Comparison of ENCODE assay signal across 1 cellular context in genomic region chr7:135748770-135749169, GRCh38.
A peak's percentile ranks its signal among the peaks of the same experiment; 100 is the strongest.
TF ChIP-seq lines count a peak whose summit lies in the region.

FAM180A (minus strand) TSS chr7:135748813; CDS start chr7:135748580, 233 bp downstream.

TF ChIP-seq in IMR-90, 13 proteins besides CTCF, POLR2A, EP300 and RAD21:
- TF ChIP-seq MAFK (IDR thresholded peaks at IDR 0.05; ENCODE audit: low read depth, low read length) (no peak), FOS (IDR thresholded peaks at IDR 0.05; ENCODE audit: low read depth, low read length) (0 out of 2 replicates have a peak, but pooled peaks have one; percentile 34), BHLHE40 (IDR thresholded peaks at IDR 0.05; ENCODE audit: low read depth, low read length) (peak; percentile 28; the same call in 1 of the 2 replicates), MXI1 (IDR thresholded peaks at IDR 0.05; ENCODE audit: borderline replicate concordance, low read depth, low read length) (no peak), SMC3 (IDR thresholded peaks at IDR 0.05; ENCODE audit: low read depth, low read length) (no peak), CEBPB (IDR thresholded peaks at IDR 0.05; ENCODE audit: low read depth, low read length) (no peak), RCOR1 (IDR thresholded peaks at IDR 0.05; ENCODE audit: insufficient replicate concordance, low read length) (no peak), CHD1 (IDR thresholded peaks at IDR 0.05; ENCODE audit: low read depth, low read length) (no peak), NFE2L2 (IDR thresholded peaks at IDR 0.05; ENCODE audit: low read depth, low read length) (no peak), RFX5 (IDR thresholded peaks at IDR 0.05; ENCODE audit: low read depth, low read length) (no peak), MAZ (IDR thresholded peaks at IDR 0.05; ENCODE audit: borderline replicate concordance, low read depth, low read length) (no peak)
- TF ChIP-seq, protein P1, sequence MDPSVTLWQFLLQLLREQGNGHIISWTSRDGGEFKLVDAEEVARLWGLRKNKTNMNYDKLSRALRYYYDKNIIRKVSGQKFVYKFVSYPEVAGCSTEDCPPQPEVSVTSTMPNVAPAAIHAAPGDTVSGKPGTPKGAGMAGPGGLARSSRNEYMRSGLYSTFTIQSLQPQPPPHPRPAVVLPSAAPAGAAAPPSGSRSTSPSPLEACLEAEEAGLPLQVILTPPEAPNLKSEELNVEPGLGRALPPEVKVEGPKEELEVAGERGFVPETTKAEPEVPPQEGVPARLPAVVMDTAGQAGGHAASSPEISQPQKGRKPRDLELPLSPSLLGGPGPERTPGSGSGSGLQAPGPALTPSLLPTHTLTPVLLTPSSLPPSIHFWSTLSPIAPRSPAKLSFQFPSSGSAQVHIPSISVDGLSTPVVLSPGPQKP (IDR thresholded peaks at IDR 0.05; ENCODE audit: borderline replicate concordance, low read depth, low read length) = no peak
- TF ChIP-seq, protein P2, sequence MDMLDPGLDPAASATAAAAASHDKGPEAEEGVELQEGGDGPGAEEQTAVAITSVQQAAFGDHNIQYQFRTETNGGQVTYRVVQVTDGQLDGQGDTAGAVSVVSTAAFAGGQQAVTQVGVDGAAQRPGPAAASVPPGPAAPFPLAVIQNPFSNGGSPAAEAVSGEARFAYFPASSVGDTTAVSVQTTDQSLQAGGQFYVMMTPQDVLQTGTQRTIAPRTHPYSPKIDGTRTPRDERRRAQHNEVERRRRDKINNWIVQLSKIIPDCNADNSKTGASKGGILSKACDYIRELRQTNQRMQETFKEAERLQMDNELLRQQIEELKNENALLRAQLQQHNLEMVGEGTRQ (IDR thresholded peaks at IDR 0.05; ENCODE audit: low read depth, low read length) = peak; percentile 84
TF ChIP-seq in IMR-90: peak in this region for 3.
